Comparison of ENCODE assay signal across 8 cellular contexts in genomic region chr3:29686889-29687592, GRCh38.
A peak's percentile ranks its signal among the peaks of the same experiment; 100 is the strongest.
DNase-seq lines count a peak whose midpoint lies in the region; ATAC-seq and TF ChIP-seq lines count a peak whose summit lies in the region.

No MANE protein-coding gene starts in this region.

- H3K27ac Mint-ChIP-seq in Calu3 (ENCODE audit: unreplicated experiment): no peak overlapping the region

- DNase-seq in GM13976 (ENCODE audit: low spot score): peak; percentile 70
- peak; percentile 56 for DNase-seq in HT1080 (ENCODE audit: low read depth)
- peak; percentile 24 to 38 for DNase-seq in foreskin fibroblast
- DNase-seq in NCI-H1105 treated with DMSO at 0.1 percent for 48 hours (lab: John Stamatoyannopoulos, UW): no peak
- DNase-seq in Calu3: no peak
- DNase-seq in NCI-H2029 (lab: John Stamatoyannopoulos, UW): no peak
- DNase-seq in foreskin melanocyte: no peak

- H3K4me1 Mint-ChIP-seq in Calu3 (ENCODE audit: low read depth, unreplicated experiment): peaks cover 15% of the 10 kb centered on the region

- TF ChIP-seq CTCF in GM13976 (IDR thresholded peaks at IDR 0.05; ENCODE audit: borderline replicate concordance, control extremely low read depth, extremely low read depth, insufficient read depth, missing control alignments) (no peak), foreskin fibroblast (IDR thresholded peaks at IDR 0.05; ENCODE audit: low read depth, low read length) (no peak), Calu3 (IDR thresholded peaks at IDR 0.05; ENCODE audit: unreplicated experiment) (no peak)

- ATAC-seq in GM21529 (IDR thresholded peaks at IDR 0.05; ENCODE audit: unreplicated experiment): peak; percentile 94

- intact Hi-C loops in Calu3 (cut with micrococcal nuclease; ENCODE audit: unreplicated experiment): no loop called here

- BruUV-seq in Calu3 (replicated peaks; lab: Mats Ljungman, UMichigan): no TSS peak

- H3K36me3 Mint-ChIP-seq in Calu3 (ENCODE audit: insufficient read depth, unreplicated experiment): no peaks in the 10 kb centered on the region

- H3K9me3 Mint-ChIP-seq in Calu3 (ENCODE audit: low read depth, unreplicated experiment): no peaks in the 10 kb centered on the region

- H3K4me3 Mint-ChIP-seq in Calu3 (ENCODE audit: low read depth, unreplicated experiment): no peak overlapping the region

- no peaks in the 10 kb centered on the region for H3K27me3 Mint-ChIP-seq in Calu3 (ENCODE audit: unreplicated experiment)

- CTCF ChIA-PET in Calu3 (lab: Charles Lee): no interaction called here

- in situ Hi-C loops in GM13976 (cut with MboI; ENCODE audit: low sequenced_read_pairs, unreplicated experiment): no loop called here

- no peak overlapping the region for H3K4me3 ChIP-seq in foreskin fibroblast (ENCODE audit: low read depth in 1 of 2, low read length in 2 of 2)

Comparison
In these comparisons a context has a peak if more than half of its experiments do, and no peak if none do; other contexts are left out.
1. DNase-seq: peak in GM13976 (single experiment), HT1080 (single experiment) and foreskin fibroblast (2 of 2); none in NCI-H1105 treated with DMSO at 0.1 percent for 48 hours (single experiment), Calu3 (single experiment), NCI-H2029 (single experiment) and foreskin melanocyte (single experiment).